ENCODE assay signal across 2 cellular contexts in the genomic region with DNA sequence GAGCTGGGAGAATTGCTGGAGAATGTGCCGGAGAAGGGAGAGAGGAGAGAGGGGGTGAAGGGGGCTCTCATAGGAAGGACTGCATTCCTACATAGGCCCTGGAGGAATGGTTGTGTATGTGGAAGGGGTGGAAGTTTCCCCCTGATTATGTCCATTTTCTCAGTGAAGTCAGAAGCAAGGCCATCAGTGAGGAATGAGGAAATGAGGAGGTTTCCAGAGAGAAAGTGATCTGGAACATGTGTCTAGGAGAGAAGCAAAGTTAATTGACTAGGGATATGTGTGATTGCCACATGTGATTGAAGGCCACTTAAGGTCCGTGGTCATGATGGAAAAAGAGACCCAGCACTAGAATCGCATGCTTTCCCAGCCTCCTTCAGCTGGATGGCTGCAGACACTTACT.
TF ChIP-seq lines count a peak whose summit lies in the region.

No MANE protein-coding gene starts in this region.

TF ChIP-seq in HepG2, 621 proteins besides CTCF, POLR2A, EP300 and RAD21:
- TF ChIP-seq MIER3 (CRISPR knock-in tag; IDR thresholded peaks at IDR 0.05; ENCODE audit: borderline replicate concordance) (no peak), MNT (IDR thresholded peaks at IDR 0.05) (peak; percentile 23; the same call in 1 of the 2 replicates)
TF ChIP-seq in HepG2: peak in this region for 1.

TF ChIP-seq in H1, 55 proteins besides CTCF, POLR2A, EP300 and RAD21:
- TF ChIP-seq SAP30 (IDR thresholded peaks at IDR 0.05; ENCODE audit: insufficient read depth, insufficient replicate concordance, low read length) = no peak
- TF ChIP-seq RXRA (IDR thresholded peaks at IDR 0.05; ENCODE audit: insufficient read depth, low read depth, low read length) = no peak
- no peak for TF ChIP-seq POU5F1 (IDR thresholded peaks at IDR 0.05; ENCODE audit: low read depth, low read length)
- no peak for TF ChIP-seq CBX8 (IDR thresholded peaks at IDR 0.05; ENCODE audit: borderline replicate concordance, low read depth, low read length)
